25 cellular contexts compared by ENCODE assay signal in genomic region chr20:52727740-52728456, GRCh38.
"Had no signal": no experiment of that assay in that cellular context is flagged by ENCODE, and none has a peak within 500 bp of the region (broad histone marks: within the 10 kb centered on the region; RNA-seq: fewer than 3 reads in every experiment).

No MANE protein-coding gene starts in this region.

- H3K27me3 Mint-ChIP-seq: progenitor cell of endocrine pancreas; stimulated activated naive CD8-positive, alpha-beta T cell treated with anti-CD3 and anti-CD28 coated beads, Interleukin-15, Interleukin-2, amounts not matched to agents 100 ng/mL and 50 ng/mL, for 24 hours; type B pancreatic cell had no signal

- H3K36me3 ChIP-seq: left ventricle myocardium inferior, ovary, sigmoid colon, spleen, suprapubic skin, tibial nerve, uterus had no signal

- H3K9me3 Mint-ChIP-seq: stimulated activated effector memory CD8-positive, alpha-beta T cell treated with anti-CD3 and anti-CD28 coated beads, Interleukin-12 subunit alpha, Interleukin-12 subunit beta, amount 100 ng/mL, for 72 hours; type B pancreatic cell had no signal

- H3K4me3 ChIP-seq: left ventricle myocardium inferior, lung, neural progenitor cell, ovary, sigmoid colon, spleen, suprapubic skin, tibial nerve, uterus had no signal

- H3K9me3 ChIP-seq: sigmoid colon, suprapubic skin, uterus had no signal

- H2AFZ ChIP-seq: neural progenitor cell had no signal

- H3K27ac Mint-ChIP-seq: mesothelial cell of epicardium; naive B cell; natural killer cell; nephron progenitor cell; neural progenitor cell; progenitor cell of endocrine pancreas; stimulated activated effector memory CD8-positive, alpha-beta T cell treated with anti-CD3 and anti-CD28 coated beads, Interleukin-12 subunit alpha, Interleukin-12 subunit beta, amount 100 ng/mL, for 72 hours; stimulated activated naive CD8-positive, alpha-beta T cell treated with anti-CD3 and anti-CD28 coated beads, Interleukin-15, Interleukin-2, amounts not matched to agents 100 ng/mL and 50 ng/mL, for 24 hours; type B pancreatic cell had no signal

- H3K27me3 ChIP-seq: neural progenitor cell, ovary, sigmoid colon, spleen, suprapubic skin, tibial nerve, uterus had no signal

- DNase-seq: hippocampal formation; kidney glomerular epithelial cell; left ventricle myocardium inferior; mesendoderm; naive B cell; natural killer cell; nephron progenitor cell; ovary; right cardiac atrium; sigmoid colon; small intestine; spleen; stimulated activated CD4-positive, alpha-beta T cell treated with anti-CD3 and anti-CD28 coated beads, Interleukin-4, amount 100 ng/mL, for 24 hours; stimulated activated naive CD4-positive, alpha-beta T cell; uterus had no signal

- H3K4me2 ChIP-seq: neural progenitor cell had no signal

- H3K4me3 Mint-ChIP-seq: mesothelial cell of epicardium; natural killer cell; nephron progenitor cell; neural progenitor cell; stimulated activated effector memory CD8-positive, alpha-beta T cell treated with anti-CD3 and anti-CD28 coated beads, Interleukin-12 subunit alpha, Interleukin-12 subunit beta, amount 100 ng/mL, for 72 hours; stimulated activated naive CD8-positive, alpha-beta T cell treated with anti-CD3 and anti-CD28 coated beads, Interleukin-15, Interleukin-2, amounts not matched to agents 100 ng/mL and 50 ng/mL, for 24 hours; type B pancreatic cell had no signal

- H3K4me1 Mint-ChIP-seq: mesothelial cell of epicardium; naive B cell; natural killer cell; stimulated activated effector memory CD8-positive, alpha-beta T cell treated with anti-CD3 and anti-CD28 coated beads, Interleukin-12 subunit alpha, Interleukin-12 subunit beta, amount 100 ng/mL, for 72 hours had no signal

- H3K27ac ChIP-seq: left ventricle myocardium inferior, neural progenitor cell, ovary, sigmoid colon, spleen, suprapubic skin, tibial nerve, uterus had no signal

- FAIRE-seq: keratinocyte, small intestine had no signal

- H3K36me3 Mint-ChIP-seq: mesothelial cell of epicardium; naive B cell; natural killer cell; neural progenitor cell; stimulated activated effector memory CD8-positive, alpha-beta T cell treated with anti-CD3 and anti-CD28 coated beads, Interleukin-12 subunit alpha, Interleukin-12 subunit beta, amount 100 ng/mL, for 72 hours; type B pancreatic cell had no signal

- H3K4me1 ChIP-seq: left ventricle myocardium inferior, sigmoid colon, spleen, suprapubic skin, tibial nerve, uterus had no signal

- ATAC-seq: natural killer cell; right cardiac atrium; stimulated activated effector memory CD8-positive, alpha-beta T cell treated with anti-CD3 and anti-CD28 coated beads, Interleukin-12 subunit alpha, Interleukin-12 subunit beta, amount 100 ng/mL, for 72 hours had no signal

- H3K9ac ChIP-seq: neural progenitor cell had no signal
